ENCODE assay signal across 8 cellular contexts in the genomic region with DNA sequence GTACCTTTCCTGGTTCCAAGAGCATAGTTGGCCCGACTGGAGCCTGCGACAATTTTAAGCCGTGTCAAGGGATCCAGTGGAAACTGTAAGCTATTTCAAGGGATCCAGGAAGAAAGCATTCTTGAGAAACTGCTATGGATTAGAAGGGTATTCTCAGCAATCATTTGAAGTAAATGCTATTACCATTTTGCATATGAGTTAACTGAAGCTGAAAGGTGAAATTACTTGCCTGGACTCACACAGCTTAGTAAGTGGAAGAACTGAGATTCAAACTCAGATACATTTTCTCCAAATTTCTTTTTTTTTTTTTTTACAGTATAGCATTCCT. TPM values are rescaled to one million over a fixed set of nuclear protein-coding genes. Genes with fewer than 3 reads are reported as not detected.
DNase-seq lines count a peak whose midpoint lies in the region; ATAC-seq, FAIRE-seq and TF ChIP-seq lines count a peak whose summit lies in the region.

No MANE protein-coding gene starts in this region.

- H3K9me3 Mint-ChIP-seq in Calu3 (ENCODE audit: low read depth, unreplicated experiment) (no peaks in the 10 kb centered on the region), endodermal cell (peaks cover 6% of the 10 kb centered on the region)

- 10 to 17% methylated on average over 3 of the region's 3 CpGs for WGBS in endodermal cell (ENCODE audit: insufficient coverage in 1 of 2, insufficient read length in 1 of 2), 2 experiments

- 0 out of 2 replicates have a peak, but pooled peaks cover 5% of the 10 kb centered on the region for H3F3A ChIP-seq in MM.1S (ENCODE audit: insufficient read depth, low read length)

- H3K4me1 Mint-ChIP-seq in Calu3 (ENCODE audit: low read depth, unreplicated experiment) (peaks cover 22% of the 10 kb centered on the region), endodermal cell (peaks cover 13% of the 10 kb centered on the region)

- H3K79me2 ChIP-seq in MM.1S (ENCODE audit: low read length), result no peaks in the 10 kb centered on the region
- H3K79me2 ChIP-seq in osteoblast (ENCODE audit: insufficient read depth, low read length), result no peaks in the 10 kb centered on the region

- no peak for DNase-seq in Calu3
- no peak for DNase-seq in MM.1S
- DNase-seq in endodermal cell, result no peak
- DNase-seq in osteoblast (ENCODE audit: insufficient read length, low spot score, missing footprints), result no peak
- DNase-seq in omental fat pad (ENCODE audit: low spot score), result no peak
- DNase-seq in inferior parietal cortex (ENCODE audit: extremely low spot score), result no peak
- DNase-seq in HTR-8/SVneo (ENCODE audit: insufficient read length, low spot score), result no peak
- DNase-seq in activated gamma-delta T cell (lab: John Stamatoyannopoulos, UW), result no peak

- H3K4me2 ChIP-seq in MM.1S (ENCODE audit: low read depth, low read length), result peak overlapping the region; percentile 90
- H3K4me2 ChIP-seq in osteoblast (ENCODE audit: insufficient read depth, low read length), result peak overlapping the region; percentile 89

- H3K4me1 ChIP-seq in MM.1S (ENCODE audit: low read length) (peaks cover 3% of the 10 kb centered on the region; the same call in 1 of the 2 replicates), endodermal cell (ENCODE audit: control insufficient read depth, insufficient read depth, low read length) (peaks cover 4% of the 10 kb centered on the region), osteoblast (ENCODE audit: insufficient read depth, low read length) (peaks cover 9% of the 10 kb centered on the region)

- no peak for ATAC-seq in omental fat pad (ENCODE audit: low FRiP score)

- H2AFZ ChIP-seq in MM.1S (ENCODE audit: low read length) (peak overlapping the region; percentile 97), osteoblast (ENCODE audit: low read length) (peak overlapping the region; percentile 94)

- TF ChIP-seq CTCF in Calu3 (IDR thresholded peaks at IDR 0.05; ENCODE audit: unreplicated experiment) (no peak), MM.1S (IDR thresholded peaks at IDR 0.05; ENCODE audit: low read length) (no peak), endodermal cell (conservative IDR thresholded peaks at IDR 0.05) (no peak), osteoblast (IDR thresholded peaks at IDR 0.05; ENCODE audit: extremely low read depth, low read depth, low read length) (no peak), omental fat pad (IDR thresholded peaks at IDR 0.05) (no peak)

- CTCF ChIA-PET in Calu3 (lab: Charles Lee), result interaction anchor here (0.6 to 1.5 kb wide), 5 partner anchors 16 to 697 kb away, joined by 3 to 4 read pairs (median 4); a partner anchor contains a TSS

- no peak for FAIRE-seq in HTR-8/SVneo (lab: Jason Lieb, UNC)

- H3K27ac ChIP-seq in MM.1S (ENCODE audit: low read length), result peak overlapping the region; percentile 26; the same call in 1 of the 2 replicates
- H3K27ac ChIP-seq in endodermal cell (ENCODE audit: low read depth, low read length), result no peak overlapping the region
- H3K27ac ChIP-seq in osteoblast (ENCODE audit: low read depth, low read length), result peak overlapping the region; percentile 68

- H3K27me3 ChIP-seq in MM.1S (replicated peaks; ENCODE audit: insufficient read depth, low read length), result no peaks in the 10 kb centered on the region
- H3K27me3 ChIP-seq in endodermal cell (ENCODE audit: control insufficient read depth, insufficient read depth, low read length, poor library complexity, severe bottlenecking), result peaks cover 12% of the 10 kb centered on the region
- no peaks in the 10 kb centered on the region for H3K27me3 ChIP-seq in osteoblast (ENCODE audit: insufficient read depth, low read length)

- H3K4me3 ChIP-seq in MM.1S (ENCODE audit: low read length), result peak overlapping the region; percentile 71
- peak overlapping the region; percentile 86 for H3K4me3 ChIP-seq in endodermal cell (ENCODE audit: low read length)
- H3K4me3 ChIP-seq in osteoblast (ENCODE audit: insufficient read depth, low read length), result peak overlapping the region; percentile 75

- TSS peak; percentile 58 for BruUV-seq in Calu3 (replicated peaks; lab: Mats Ljungman, UMichigan)

- H3K9me3 ChIP-seq in MM.1S (replicated peaks; ENCODE audit: insufficient read depth, low read length), result no peaks in the 10 kb centered on the region
- H3K9me3 ChIP-seq in endodermal cell (ENCODE audit: control insufficient read depth, low read length), result no peaks in the 10 kb centered on the region
- H3K9me3 ChIP-seq in osteoblast (ENCODE audit: low read depth, low read length), result no peaks in the 10 kb centered on the region

- H3K36me3 Mint-ChIP-seq in Calu3 (ENCODE audit: insufficient read depth, unreplicated experiment) (peaks cover 13% of the 10 kb centered on the region), endodermal cell (ENCODE audit: low read depth) (peaks cover 13% of the 10 kb centered on the region)

- intact Hi-C loops in Calu3 (cut with micrococcal nuclease; ENCODE audit: unreplicated experiment), result loop anchor here (10.0 kb wide), 1 partner anchor 453 kb away; no protein-coding TSS in a partner anchor

- H3K9ac ChIP-seq in MM.1S (ENCODE audit: low read length), result peak overlapping the region; percentile 54; the same call in 1 of the 2 replicates
- peak overlapping the region; percentile 69 for H3K9ac ChIP-seq in endodermal cell (ENCODE audit: extremely low read depth, low read length, poor library complexity, severe bottlenecking)

- H3K9me2 ChIP-seq in MM.1S (replicated peaks; ENCODE audit: insufficient read depth, low read length), result no peaks in the 10 kb centered on the region

- H3K36me3 ChIP-seq in MM.1S (replicated peaks; ENCODE audit: insufficient read depth, low read length) (no peaks in the 10 kb centered on the region), endodermal cell (ENCODE audit: control insufficient read depth, insufficient read depth, low read length) (no peaks in the 10 kb centered on the region), osteoblast (ENCODE audit: insufficient read depth, low read length) (no peaks in the 10 kb centered on the region)

- H3K27ac Mint-ChIP-seq in Calu3 (ENCODE audit: unreplicated experiment) (peak overlapping the region; percentile 89), endodermal cell (peak overlapping the region; percentile 97)

- H4K20me1 ChIP-seq in MM.1S (ENCODE audit: insufficient read depth, low read length), result no peaks in the 10 kb centered on the region
- H4K20me1 ChIP-seq in osteoblast (ENCODE audit: insufficient read depth, low read length), result no peaks in the 10 kb centered on the region

- H3K27me3 Mint-ChIP-seq in Calu3 (ENCODE audit: unreplicated experiment) (no peaks in the 10 kb centered on the region), endodermal cell (ENCODE audit: insufficient read depth) (peaks cover 23% of the 10 kb centered on the region)

- H3K4me3 Mint-ChIP-seq in Calu3 (ENCODE audit: low read depth, unreplicated experiment) (peak overlapping the region; percentile 81), endodermal cell (peak overlapping the region; percentile 97)

RNA-seq across cellular contexts. Expression of a gene that starts 0.6 kb away (rescaled TPM):
- total RNA-seq in Calu3 (2022) (4.5 and 5.1 TPM in 2 replicates), endodermal cell (10 to 100 TPM in 1 of 2 donors, 1 to 10 TPM in 1; 5.1 to 10.4 TPM), osteoblast (3.6 and 3.8 TPM in 2 replicates), omental fat pad (1 to 10 TPM; 2.0 to 4.9 (median 3.0) TPM)
- 5.0 TPM for polyA plus RNA-seq in endodermal cell (2013, experiment 1 of 2)
- polyA plus RNA-seq in endodermal cell (2013, experiment 2 of 2), result 4.9 TPM

RNA-seq across cellular contexts. Expression of a gene that starts 23.5 kb away (rescaled TPM):
- total RNA-seq in Calu3 (2022) (11.7 and 12.2 TPM in 2 replicates), endodermal cell (10 to 100 TPM in 1 of 2 donors, 1 to 10 TPM in 1; 8.6 to 13.3 TPM), osteoblast (10.0 and 12.3 TPM in 2 replicates), omental fat pad (1 to 10 TPM; 3.9 to 9.1 (median 6.5) TPM)
- polyA plus RNA-seq in endodermal cell (2013, experiment 1 of 2), result 8.9 TPM
- polyA plus RNA-seq in endodermal cell (2013, experiment 2 of 2), result 9.9 TPM

RNA-seq across cellular contexts. Expression of a gene that starts 54.9 kb away (rescaled TPM):
- total RNA-seq in Calu3 (2022), result 2.7 and 2.9 TPM in 2 replicates
- 1 to 10 TPM; 4.9 to 6.0 TPM for total RNA-seq in endodermal cell
- polyA plus RNA-seq in endodermal cell (2013, experiment 1 of 2), result 5.8 TPM
- 6.2 TPM for polyA plus RNA-seq in endodermal cell (2013, experiment 2 of 2)
- 3.6 and 4.4 TPM in 2 replicates for total RNA-seq in osteoblast
- 1 to 10 TPM; 1.1 to 5.2 (median 2.6) TPM for total RNA-seq in omental fat pad
